In genomic region chr2:241310917-241311566, GRCh38 we compare ENCODE assay signal across 2 cellular contexts.
TF ChIP-seq lines count a peak whose summit lies in the region.

No MANE protein-coding gene starts in this region.

TF ChIP-seq in IMR-90, 13 proteins besides CTCF, POLR2A, EP300 and RAD21:
- no peak for TF ChIP-seq RCOR1 (IDR thresholded peaks at IDR 0.05; ENCODE audit: insufficient replicate concordance, low read length)
- TF ChIP-seq ELK1 (IDR thresholded peaks at IDR 0.05; ENCODE audit: borderline replicate concordance, low read depth, low read length), result no peak
- no peak for TF ChIP-seq MAZ (IDR thresholded peaks at IDR 0.05; ENCODE audit: borderline replicate concordance, low read depth, low read length)
- no peak for TF ChIP-seq BHLHE40 (IDR thresholded peaks at IDR 0.05; ENCODE audit: low read depth, low read length)

TF ChIP-seq in GM12878, 131 proteins besides CTCF, POLR2A, EP300 and RAD21 (continues in another document):
- TF ChIP-seq KDM1A (IDR thresholded peaks at IDR 0.05; ENCODE audit: borderline replicate concordance) (no peak), NFIC (IDR thresholded peaks at IDR 0.05; ENCODE audit: low read depth, low read length) (no peak), E2F8 (IDR thresholded peaks at IDR 0.05; ENCODE audit: low read depth, partially characterized antibody) (no peak), BCL11A (IDR thresholded peaks at IDR 0.05; ENCODE audit: low read depth, low read length) (peak; percentile 12; the same call in 1 of the 2 replicates), RELB (IDR thresholded peaks at IDR 0.05; ENCODE audit: low read depth) (no peak; the same call in 1 of the 2 replicates), PAX5 (IDR thresholded peaks at IDR 0.05; ENCODE audit: borderline replicate concordance, low read depth, low read length) (0 out of 2 replicates have a peak, but pooled peaks have one; percentile 21), NBN (IDR thresholded peaks at IDR 0.05) (peak; percentile 58), MLLT1 (IDR thresholded peaks at IDR 0.05) (peak; percentile 82), MEF2B (IDR thresholded peaks at IDR 0.05; ENCODE audit: partially characterized antibody, poor library complexity, severe bottlenecking) (no peak), SMAD5 (IDR thresholded peaks at IDR 0.05; ENCODE audit: low read depth) (no peak), SIX5 (IDR thresholded peaks at IDR 0.05; ENCODE audit: low read depth, low read length, severe bottlenecking) (no peak), RELA (IDR thresholded peaks at IDR 0.05; ENCODE audit: borderline replicate concordance, partially characterized antibody) (no peak), SUPT20H (IDR thresholded peaks at IDR 0.05; ENCODE audit: borderline replicate concordance, control insufficient read depth, low read depth, low read length) (no peak), CBX5 (IDR thresholded peaks at IDR 0.05; ENCODE audit: low read depth) (no peak), TARDBP (IDR thresholded peaks at IDR 0.05; ENCODE audit: borderline replicate concordance) (no peak), SRF (IDR thresholded peaks at IDR 0.05; ENCODE audit: low read depth in 2 of 2, low read length in 2 of 2) (no peak), CBFB (IDR thresholded peaks at IDR 0.05; ENCODE audit: low read depth) (no peak), LARP7 (IDR thresholded peaks at IDR 0.05) (no peak), RAD51 (IDR thresholded peaks at IDR 0.05) (no peak), WRNIP1 (IDR thresholded peaks at IDR 0.05; ENCODE audit: borderline replicate concordance, low read depth, low read length) (no peak), MTA3 (IDR thresholded peaks at IDR 0.05; ENCODE audit: borderline replicate concordance, low read length) (no peak), STAT1 (conservative IDR thresholded peaks at IDR 0.05) (no peak), ATF2 (IDR thresholded peaks at IDR 0.05; ENCODE audit: low read length) (no peak), PML (IDR thresholded peaks at IDR 0.05; ENCODE audit: low read length) (no peak), RBBP5 (conservative IDR thresholded peaks at IDR 0.05) (no peak), MTA2 (IDR thresholded peaks at IDR 0.05; ENCODE audit: low read depth) (no peak), REST (IDR thresholded peaks at IDR 0.05; ENCODE audit: low read depth, low read length) (no peak), HCFC1 (IDR thresholded peaks at IDR 0.05; ENCODE audit: low read length) (no peak), CHD2 (IDR thresholded peaks at IDR 0.05; ENCODE audit: borderline replicate concordance, low read depth, low read length) (no peak), MYB (IDR thresholded peaks at IDR 0.05; ENCODE audit: borderline replicate concordance, low read depth, low read length) (no peak), POLR2AphosphoS5 (IDR thresholded peaks at IDR 0.05; ENCODE audit: low read length) (no peak), ZNF384 (IDR thresholded peaks at IDR 0.05; ENCODE audit: borderline replicate concordance, low read depth, low read length) (peak; percentile 48; the same call in 1 of the 2 replicates), JUNB (IDR thresholded peaks at IDR 0.05) (peak; percentile 94), E2F4 (IDR thresholded peaks at IDR 0.05; ENCODE audit: low read depth, low read length) (no peak), CEBPB (IDR thresholded peaks at IDR 0.05; ENCODE audit: borderline replicate concordance in 1 of 2, low read depth in 2 of 2, low read length in 2 of 2) (no peak), SMARCA5 (IDR thresholded peaks at IDR 0.05) (0 out of 2 replicates have a peak, but pooled peaks have one; percentile 33), SMAD1 (IDR thresholded peaks at IDR 0.05; ENCODE audit: low read depth, partially characterized antibody) (no peak), IKZF2 (IDR thresholded peaks at IDR 0.05) (peak; percentile 38 to 63; a peak in 2 of 4 replicates), ATF7 (IDR thresholded peaks at IDR 0.05; ENCODE audit: low read depth) (peak; percentile 69), SIN3A (IDR thresholded peaks at IDR 0.05; ENCODE audit: low read depth, low read length) (no peak), HDGF (IDR thresholded peaks at IDR 0.05) (peak; percentile 79; the same call in 1 of the 2 replicates), SREBF1 (IDR thresholded peaks at IDR 0.05; ENCODE audit: low read length) (no peak), STAT3 (IDR thresholded peaks at IDR 0.05; ENCODE audit: low read depth, low read length) (no peak), TBL1XR1 (IDR thresholded peaks at IDR 0.05; ENCODE audit: low read depth, low read length) (0 out of 2 replicates have a peak, but pooled peaks have one; percentile 11), NKRF (conservative IDR thresholded peaks at IDR 0.05) (no peak), NFYA (IDR thresholded peaks at IDR 0.05; ENCODE audit: borderline replicate concordance, low read depth, low read length) (no peak), ZBTB4 (CRISPR knock-in tag; IDR thresholded peaks at IDR 0.05) (no peak), MYC (IDR thresholded peaks at IDR 0.05; ENCODE audit: insufficient read depth, insufficient read length, insufficient replicate concordance, low read length, severe bottlenecking) (no peak), ASH2L (IDR thresholded peaks at IDR 0.05; ENCODE audit: borderline replicate concordance, low read depth) (no peak), SPI1 (IDR thresholded peaks at IDR 0.05; ENCODE audit: borderline replicate concordance, insufficient read depth, low read depth, low read length) (no peak)
